ENCODE assay signal across 19 cellular contexts in the genomic region with DNA sequence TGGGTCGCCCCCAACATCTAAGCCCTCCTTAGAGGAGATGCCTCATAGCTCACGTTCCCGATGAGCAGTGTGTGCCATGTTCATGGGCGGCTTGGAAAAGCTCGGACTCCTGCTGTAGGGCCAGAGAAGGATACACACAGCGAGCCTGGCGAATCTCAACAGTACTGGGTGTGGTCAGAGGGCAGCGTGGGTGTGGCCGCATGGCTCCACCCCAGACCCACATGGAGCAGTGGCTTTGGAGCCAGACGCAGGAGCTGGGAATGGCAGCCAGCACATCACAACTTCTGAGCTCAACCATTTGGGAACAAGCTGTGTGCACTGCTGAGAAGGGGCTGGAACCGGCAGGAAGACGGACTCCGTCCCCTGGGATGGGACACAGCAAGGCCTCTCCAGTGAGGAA. TPM values are rescaled to one million over a fixed set of nuclear protein-coding genes. Genes with fewer than 3 reads are reported as not detected.
DNase-seq lines count a peak whose midpoint lies in the region; ATAC-seq and TF ChIP-seq lines count a peak whose summit lies in the region.
"Had no signal": no experiment of that assay in that cellular context is flagged by ENCODE, and none has a peak within 500 bp of the region (broad histone marks: within the 10 kb centered on the region; RNA-seq: fewer than 3 reads in every experiment).

No MANE protein-coding gene starts in this region.

- no peak for ATAC-seq in activated T-helper 17 cell treated with anti-CD3 and anti-CD28 coated beads, Interleukin-2, amount 50 U/mL, for 72 hours (replicated peaks)
- ATAC-seq: PC-3 had no signal

- CTCF ChIA-PET in RWPE1 (lab: Yijun Ruan, JAX) = no interaction called here

- H2AFZ ChIP-seq in hepatocyte = no peak overlapping the region

- H3K36me3 ChIP-seq in hepatocyte (replicated peaks; ENCODE audit: insufficient read depth, low read depth) (no peaks in the 10 kb centered on the region), rectal smooth muscle tissue (ENCODE audit: control insufficient read depth, insufficient read depth, low read length) (peaks cover 27% of the 10 kb centered on the region)

- H3K36me3 Mint-ChIP-seq in glutamatergic neuron (ENCODE audit: unreplicated experiment) = no peaks in the 10 kb centered on the region
- peaks cover 91% of the 10 kb centered on the region for H3K36me3 Mint-ChIP-seq in activated T-helper 17 cell treated with anti-CD3 and anti-CD28 coated beads, Interleukin-2, amount 50 U/mL, for 72 hours (ENCODE audit: low read depth)

- H3K4me2 ChIP-seq in hepatocyte = no peak overlapping the region
- H3K4me2 ChIP-seq: A549 had no signal

- peaks cover 16% of the 10 kb centered on the region for H3K79me2 ChIP-seq in hepatocyte

- H3K4me1 ChIP-seq in hepatocyte (ENCODE audit: insufficient read depth) (peaks cover 33% of the 10 kb centered on the region), rectal smooth muscle tissue (ENCODE audit: control insufficient read depth, insufficient read depth, low read length) (peaks cover 36% of the 10 kb centered on the region)
- H3K4me1 ChIP-seq: A549, Caco-2, SJSA1 had no signal

- H3K27me3 ChIP-seq in hepatocyte = no peaks in the 10 kb centered on the region
- H3K27me3 ChIP-seq in rectal smooth muscle tissue (ENCODE audit: control insufficient read depth, insufficient read depth, low read length) = no peaks in the 10 kb centered on the region
- H3K27me3 ChIP-seq: SJSA1 had no signal

- H3K9me3 Mint-ChIP-seq in glutamatergic neuron (ENCODE audit: unreplicated experiment) = no peaks in the 10 kb centered on the region
- H3K9me3 Mint-ChIP-seq in activated T-helper 17 cell treated with anti-CD3 and anti-CD28 coated beads, Interleukin-2, amount 50 U/mL, for 72 hours = no peaks in the 10 kb centered on the region
- H3K9me3 Mint-ChIP-seq: H9, IgD-negative memory B cell had no signal

- TF ChIP-seq CTCF in RWPE1 (conservative IDR thresholded peaks at IDR 0.05; ENCODE audit: low read depth) (no peak), hepatocyte (IDR thresholded peaks at IDR 0.05; ENCODE audit: poor library complexity) (no peak), glutamatergic neuron (IDR thresholded peaks at IDR 0.05; ENCODE audit: partially characterized antibody, unreplicated experiment) (no peak)

- H4K20me1 ChIP-seq in hepatocyte (ENCODE audit: insufficient read depth, poor library complexity, severe bottlenecking) = no peaks in the 10 kb centered on the region

- no peaks in the 10 kb centered on the region for H3K9me3 ChIP-seq in hepatocyte (ENCODE audit: low read depth)
- H3K9me3 ChIP-seq: A549, Caco-2, SJSA1 had no signal

- POLR2A ChIA-PET in RWPE1 (lab: Yijun Ruan, JAX; ENCODE audit: low non-redundant PET) = no interaction called here

- peaks cover 2% of the 10 kb centered on the region for H3K27me3 Mint-ChIP-seq in glutamatergic neuron (ENCODE audit: unreplicated experiment)
- no peaks in the 10 kb centered on the region for H3K27me3 Mint-ChIP-seq in activated T-helper 17 cell treated with anti-CD3 and anti-CD28 coated beads, Interleukin-2, amount 50 U/mL, for 72 hours
- H3K27me3 Mint-ChIP-seq: IgD-negative memory B cell had no signal

- peaks cover 18% of the 10 kb centered on the region for H3K4me1 Mint-ChIP-seq in glutamatergic neuron (ENCODE audit: low read depth, unreplicated experiment)
- H3K4me1 Mint-ChIP-seq in activated T-helper 17 cell treated with anti-CD3 and anti-CD28 coated beads, Interleukin-2, amount 50 U/mL, for 72 hours = no peaks in the 10 kb centered on the region

- no peaks in the 10 kb centered on the region for H3K9me2 ChIP-seq in hepatocyte (replicated peaks; ENCODE audit: insufficient read depth)

- no peak overlapping the region for H3K9ac ChIP-seq in rectal smooth muscle tissue (ENCODE audit: low read length)

- H3K27ac Mint-ChIP-seq in glutamatergic neuron (ENCODE audit: unreplicated experiment) = no peak overlapping the region
- no peak overlapping the region for H3K27ac Mint-ChIP-seq in activated T-helper 17 cell treated with anti-CD3 and anti-CD28 coated beads, Interleukin-2, amount 50 U/mL, for 72 hours
- H3K27ac Mint-ChIP-seq: H9, IgD-negative memory B cell had no signal

- H3K27ac ChIP-seq in RWPE1 (peak overlapping the region; percentile 24; the same call in 1 of the 2 replicates), hepatocyte (peak overlapping the region; percentile 46), rectal smooth muscle tissue (ENCODE audit: low read depth, low read length) (peak overlapping the region; percentile 28)
- H3K27ac ChIP-seq: A549, SJSA1 had no signal

- WGBS in hepatocyte (ENCODE audit: low lambda C conversion rate, missing lambda C conversion rate) = 89% methylated on average over 13 of the region's 13 CpGs

- no peak overlapping the region for H3K4me3 ChIP-seq in hepatocyte
- no peak overlapping the region for H3K4me3 ChIP-seq in rectal smooth muscle tissue (ENCODE audit: low read length)
- H3K4me3 ChIP-seq: A549, SJSA1 had no signal

- no peak overlapping the region for H3K4me3 Mint-ChIP-seq in glutamatergic neuron (ENCODE audit: unreplicated experiment)
- no peak overlapping the region for H3K4me3 Mint-ChIP-seq in activated T-helper 17 cell treated with anti-CD3 and anti-CD28 coated beads, Interleukin-2, amount 50 U/mL, for 72 hours
- H3K4me3 Mint-ChIP-seq: H9, IgD-negative memory B cell had no signal

- peak; percentile 47 for DNase-seq in AG20443 (ENCODE audit: low spot score)
- no peak for DNase-seq in RWPE1 (ENCODE audit: low spot score)
- DNase-seq in hepatocyte (ENCODE audit: low spot score) = no peak
- DNase-seq in glutamatergic neuron = no peak
- no peak for DNase-seq in NCI-H524 treated with DMSO at 0.1 percent for 48 hours (lab: John Stamatoyannopoulos, UW)
- DNase-seq: Caco-2, DMS153, H9, NCI-H1105, NCI-H1694 treated with DMSO at 0.1 percent for 48 hours, NCI-H748 treated with DMSO at 0.1 percent for 48 hours, PC-3 had no signal

RNA-seq across cellular contexts. Expression of gene CAPS, which starts 15.6 kb away (rescaled TPM):
- total RNA-seq in hepatocyte (7.5 and 15.5 TPM in 2 replicates), glutamatergic neuron (ENCODE audit: unreplicated experiment) (9.9 TPM)
- polyA plus RNA-seq in hepatocyte = 17.8 and 23.1 TPM in 2 replicates
- total RNA-seq in activated T-helper 17 cell treated with anti-CD3 and anti-CD28 coated beads, Interleukin-2, amount 50 U/mL, for 72 hours = 1 to 10 TPM; 3.8 to 5.1 TPM

RNA-seq across cellular contexts. Expression of gene VMAC, which starts 25.0 kb away (rescaled TPM):
- total RNA-seq in hepatocyte = 4.3 and 5.9 TPM in 2 replicates
- 3.1 and 4.5 TPM in 2 replicates for polyA plus RNA-seq in hepatocyte
- total RNA-seq in glutamatergic neuron (ENCODE audit: unreplicated experiment) = 7.5 TPM
- 1 to 10 TPM; 3.7 to 4.4 TPM for total RNA-seq in activated T-helper 17 cell treated with anti-CD3 and anti-CD28 coated beads, Interleukin-2, amount 50 U/mL, for 72 hours

RNA-seq across cellular contexts. Expression of gene NDUFA11, which starts 26.1 kb away (rescaled TPM):
- 158 and 171 TPM in 2 replicates for total RNA-seq in hepatocyte
- polyA plus RNA-seq in hepatocyte = 437 and 441 TPM in 2 replicates
- 193 TPM for total RNA-seq in glutamatergic neuron (ENCODE audit: unreplicated experiment)
- 100 to 1,000 TPM; 162 to 249 TPM for total RNA-seq in activated T-helper 17 cell treated with anti-CD3 and anti-CD28 coated beads, Interleukin-2, amount 50 U/mL, for 72 hours

RNA-seq across cellular contexts. Expression of gene RANBP3, which starts 48.3 kb away (rescaled TPM):
- total RNA-seq in hepatocyte = 51.0 and 78.1 TPM in 2 replicates
- polyA plus RNA-seq in hepatocyte = 10.4 and 16.4 TPM in 2 replicates
- total RNA-seq in glutamatergic neuron (ENCODE audit: unreplicated experiment) = 92.1 TPM
- 100 to 1,000 TPM in 1 of 2 donors, 10 to 100 TPM in 1; 81.4 to 112 TPM for total RNA-seq in activated T-helper 17 cell treated with anti-CD3 and anti-CD28 coated beads, Interleukin-2, amount 50 U/mL, for 72 hours

RNA-seq across cellular contexts. Expression of gene FUT5, which starts 59.3 kb away (rescaled TPM):
- total RNA-seq in hepatocyte = not detected in 2 replicates
- not detected in 2 replicates for polyA plus RNA-seq in hepatocyte
- 0.27 TPM for total RNA-seq in glutamatergic neuron (ENCODE audit: unreplicated experiment)
- total RNA-seq in activated T-helper 17 cell treated with anti-CD3 and anti-CD28 coated beads, Interleukin-2, amount 50 U/mL, for 72 hours = under 1 TPM in 1 of 2 donors, not detected in 1; 0.48 TPM
- total RNA-seq: Caco-2, H9, HT1080, LHCN-M2, PC-3, SJSA1 had no signal
- polyA plus RNA-seq: IgD-negative memory B cell had no signal
